Comparison of ENCODE assay signal across 30 cellular contexts in the genomic region with DNA sequence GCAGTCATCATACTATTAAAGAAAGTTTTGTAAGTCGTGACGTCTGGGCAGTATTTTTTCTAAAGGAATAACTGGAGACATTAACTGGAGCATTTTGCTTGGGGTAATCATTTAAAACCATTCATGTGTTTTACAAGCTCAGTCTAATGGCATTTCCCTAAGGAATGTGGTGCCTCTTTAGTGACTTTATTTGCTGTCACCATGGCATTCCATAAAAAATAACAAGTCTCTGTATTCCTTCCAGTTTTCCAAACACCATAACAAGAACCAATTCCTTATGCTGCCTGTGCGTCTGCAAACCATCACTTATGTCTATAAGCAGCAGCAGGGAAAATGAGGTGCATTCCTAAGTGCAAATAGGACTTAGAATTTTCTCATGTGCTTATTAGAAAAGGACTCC.
DNase-seq lines count a peak whose midpoint lies in the region; TF ChIP-seq lines count a peak whose summit lies in the region.
"Had no signal": no experiment of that assay in that cellular context is flagged by ENCODE, and none has a peak within 500 bp of the region (broad histone marks: within the 10 kb centered on the region; RNA-seq: fewer than 3 reads in every experiment).

No MANE protein-coding gene starts in this region.

- DNase-seq in BJ (ENCODE audit: low read depth) (peak; percentile 67), epithelial cell of proximal tubule (ENCODE audit: low read depth) (peak; percentile 52), mesothelial cell of epicardium (ENCODE audit: low spot score in 2 of 2, unreplicated experiment in 2 of 2) (no peak), GOT3 (lab: John Stamatoyannopoulos, UW) (no peak), NCI-H524 treated with DMSO at 0.1 percent for 48 hours (lab: John Stamatoyannopoulos, UW) (no peak), A673 (ENCODE audit: low spot score) (no peak), substantia nigra (lab: John Stamatoyannopoulos, UW) (no peak)
- DNase-seq: activated CD8-positive, alpha-beta T cell treated with anti-CD3 and anti-CD28 coated beads, Interleukin-2, amount 10 ng/mL, durations not matched to agents 7 days and 5 days; activated gamma-delta T cell treated with Interleukin-2 at 50 U/mL for 16 hours; activated naive CD8-positive, alpha-beta T cell treated with anti-CD3 and anti-CD28 coated beads, Interleukin-2, amount 50 U/mL, for 24 hours; activated T-cell treated with anti-CD3 and anti-CD28 coated beads for 4 hours; body of pancreas; COR-L47; hypothalamus; immature natural killer cell; left ventricle myocardium inferior; natural killer cell; NCI-H2029 treated with DMSO at 0.1 percent for 48 hours; NCI-H226; NCI-H748 treated with DMSO at 0.1 percent for 48 hours; ovary; SK-N-SH; stimulated activated CD4-positive, alpha-beta T cell treated with anti-CD3 and anti-CD28 coated beads, Interleukin-2, amount 100 ng/mL, for 24 hours; T-helper 17 cell; transverse colon had no signal

- CTCF ChIA-PET in BJ (lab: Yijun Ruan, JAX) (no interaction called here), HEK293 (lab: Yijun Ruan, JAX) (interaction anchor here (0.6 to 1.2 kb wide), 3 partner anchors 11 to 85 kb away, joined by 3 read pairs; no protein-coding TSS in a partner anchor), A673 (lab: Charles Lee) (no interaction called here)

- no peaks in the 10 kb centered on the region for H3K9me3 ChIP-seq in HEK293 (ENCODE audit: control insufficient read depth, insufficient read depth, low read depth, low read length)
- no peaks in the 10 kb centered on the region for H3K9me3 ChIP-seq in A673 (ENCODE audit: low read depth, low read length, poor library complexity, severe bottlenecking)
- H3K9me3 ChIP-seq: A549, BLaER1, body of pancreas, gastroesophageal sphincter, left ventricle myocardium inferior, ovary, right atrium auricular region, SK-N-SH, transverse colon had no signal

- H3K4me1 Mint-ChIP-seq in mesothelial cell of epicardium = peaks cover 67% of the 10 kb centered on the region
- H3K4me1 Mint-ChIP-seq: activated naive CD8-positive, alpha-beta T cell treated with anti-CD3 and anti-CD28 coated beads, Interleukin-2, amount 50 U/mL, for 24 hours had no signal

- H3K27me3 ChIP-seq in BJ (ENCODE audit: control insufficient read depth, insufficient read depth, low read length) (no peaks in the 10 kb centered on the region), A673 (replicated peaks; ENCODE audit: insufficient read depth, low read depth, low read length, poor library complexity) (peaks cover 6% of the 10 kb centered on the region)
- H3K27me3 ChIP-seq: BLaER1, body of pancreas, gastroesophageal sphincter, ovary, right atrium auricular region, transverse colon had no signal

- no peak overlapping the region for H3K4me3 Mint-ChIP-seq in mesothelial cell of epicardium
- H3K4me3 Mint-ChIP-seq: activated CD8-positive, alpha-beta T cell treated with anti-CD3 and anti-CD28 coated beads, Interleukin-2, amount 10 ng/mL, durations not matched to agents 7 days and 5 days; activated naive CD8-positive, alpha-beta T cell treated with anti-CD3 and anti-CD28 coated beads, Interleukin-2, amount 50 U/mL, for 24 hours; immature natural killer cell; natural killer cell; T-helper 17 cell had no signal

- no peaks in the 10 kb centered on the region for H3K36me3 Mint-ChIP-seq in mesothelial cell of epicardium
- H3K36me3 Mint-ChIP-seq: immature natural killer cell, natural killer cell had no signal

- no peak overlapping the region for H3K27ac ChIP-seq in HEK293 (ENCODE audit: extremely low read depth, low read depth, low read length)
- H3K27ac ChIP-seq in A673 (ENCODE audit: low read depth, low read length, poor library complexity, severe bottlenecking) = no peak overlapping the region
- H3K27ac ChIP-seq in substantia nigra (ENCODE audit: low read depth, low read length, poor library complexity, severe bottlenecking) = no peak overlapping the region
- H3K27ac ChIP-seq: A549, BLaER1, body of pancreas, gastroesophageal sphincter, left ventricle myocardium inferior, ovary, right atrium auricular region had no signal

- intact Hi-C loops in A673 (cut with micrococcal nuclease; ENCODE audit: unreplicated experiment) = loop anchor here (5.0 kb wide), 1 partner anchor 56 kb away; no protein-coding TSS in a partner anchor

- POLR2A ChIA-PET in BJ (lab: Charles Lee) = no interaction called here
- POLR2A ChIA-PET in HEK293 (lab: Yijun Ruan, JAX) = no interaction called here
- POLR2A ChIA-PET in A673 (lab: Charles Lee; ENCODE audit: low non-redundant PET) = no interaction called here

- H3K36me3 ChIP-seq in BJ (ENCODE audit: control insufficient read depth, insufficient read depth, low read length) (no peaks in the 10 kb centered on the region), HEK293 (ENCODE audit: control insufficient read depth in 2 of 2, insufficient read depth in 1 of 2, low read length in 2 of 2) (no peaks in the 10 kb centered on the region), A673 (ENCODE audit: insufficient read depth, low read length, poor library complexity, severe bottlenecking) (no peaks in the 10 kb centered on the region)
- H3K36me3 ChIP-seq: BLaER1, gastroesophageal sphincter, left ventricle myocardium inferior, ovary, right atrium auricular region, transverse colon had no signal

- H3K4me3 ChIP-seq in BJ (ENCODE audit: low read depth, low read length) (no peak overlapping the region), HEK293 (ENCODE audit: low read depth, low read length) (no peak overlapping the region), epithelial cell of proximal tubule (ENCODE audit: low read depth, low read length) (no peak overlapping the region), A673 (ENCODE audit: low read depth, low read length, poor library complexity, severe bottlenecking) (no peak overlapping the region)
- H3K4me3 ChIP-seq: A549, BLaER1, body of pancreas, gastroesophageal sphincter, left ventricle myocardium inferior, ovary, right atrium auricular region, transverse colon had no signal

- H3K4me1 ChIP-seq in HEK293 (ENCODE audit: control insufficient read depth, insufficient read depth, low read length) (peaks cover 30% of the 10 kb centered on the region), A673 (ENCODE audit: insufficient read depth, low read length, poor library complexity, severe bottlenecking) (no peaks in the 10 kb centered on the region)
- H3K4me1 ChIP-seq: A549, BLaER1, body of pancreas had no signal

- peak overlapping the region; percentile 60 for H3K27ac Mint-ChIP-seq in mesothelial cell of epicardium
- H3K27ac Mint-ChIP-seq: activated CD8-positive, alpha-beta T cell treated with anti-CD3 and anti-CD28 coated beads, Interleukin-2, amount 10 ng/mL, durations not matched to agents 7 days and 5 days; activated naive CD8-positive, alpha-beta T cell treated with anti-CD3 and anti-CD28 coated beads, Interleukin-2, amount 50 U/mL, for 24 hours; immature natural killer cell; natural killer cell; T-helper 17 cell had no signal

- no peak for TF ChIP-seq CTCF in BJ (IDR thresholded peaks at IDR 0.05; ENCODE audit: insufficient read depth, low read depth, low read length)
- no peak for TF ChIP-seq CTCF in HEK293 (tag by site-specific recombination; IDR thresholded peaks at IDR 0.05)
- no peak for TF ChIP-seq CTCF in epithelial cell of proximal tubule (conservative IDR thresholded peaks at IDR 0.05; ENCODE audit: low read depth, low read length)
- no peak for TF ChIP-seq CTCF in mesothelial cell of epicardium (IDR thresholded peaks at IDR 0.05; ENCODE audit: unreplicated experiment)
- TF ChIP-seq CTCF in A673 (conservative IDR thresholded peaks at IDR 0.05; ENCODE audit: low read depth, low read length) = no peak

- no TSS peak for BruUV-seq in A673 (replicated peaks; lab: Mats Ljungman, UMichigan)

- H3K9me3 Mint-ChIP-seq in mesothelial cell of epicardium = no peaks in the 10 kb centered on the region
- H3K9me3 Mint-ChIP-seq: activated naive CD8-positive, alpha-beta T cell treated with anti-CD3 and anti-CD28 coated beads, Interleukin-2, amount 50 U/mL, for 24 hours; natural killer cell had no signal

- no peaks in the 10 kb centered on the region for H3K27me3 Mint-ChIP-seq in mesothelial cell of epicardium (ENCODE audit: low read depth)
- H3K27me3 Mint-ChIP-seq: activated naive CD8-positive, alpha-beta T cell treated with anti-CD3 and anti-CD28 coated beads, Interleukin-2, amount 50 U/mL, for 24 hours had no signal

TF ChIP-seq in HEK293, 187 proteins besides CTCF, POLR2A, EP300 and RAD21 (continues in another document):
- no peak for TF ChIP-seq SCRT1 (tag by site-specific recombination; IDR thresholded peaks at IDR 0.05; ENCODE audit: borderline replicate concordance)
- TF ChIP-seq ZNF114 (tag by site-specific recombination; IDR thresholded peaks at IDR 0.05) = no peak
- no peak for TF ChIP-seq INSM2 (tag by site-specific recombination; IDR thresholded peaks at IDR 0.05)
- TF ChIP-seq, protein P1, sequence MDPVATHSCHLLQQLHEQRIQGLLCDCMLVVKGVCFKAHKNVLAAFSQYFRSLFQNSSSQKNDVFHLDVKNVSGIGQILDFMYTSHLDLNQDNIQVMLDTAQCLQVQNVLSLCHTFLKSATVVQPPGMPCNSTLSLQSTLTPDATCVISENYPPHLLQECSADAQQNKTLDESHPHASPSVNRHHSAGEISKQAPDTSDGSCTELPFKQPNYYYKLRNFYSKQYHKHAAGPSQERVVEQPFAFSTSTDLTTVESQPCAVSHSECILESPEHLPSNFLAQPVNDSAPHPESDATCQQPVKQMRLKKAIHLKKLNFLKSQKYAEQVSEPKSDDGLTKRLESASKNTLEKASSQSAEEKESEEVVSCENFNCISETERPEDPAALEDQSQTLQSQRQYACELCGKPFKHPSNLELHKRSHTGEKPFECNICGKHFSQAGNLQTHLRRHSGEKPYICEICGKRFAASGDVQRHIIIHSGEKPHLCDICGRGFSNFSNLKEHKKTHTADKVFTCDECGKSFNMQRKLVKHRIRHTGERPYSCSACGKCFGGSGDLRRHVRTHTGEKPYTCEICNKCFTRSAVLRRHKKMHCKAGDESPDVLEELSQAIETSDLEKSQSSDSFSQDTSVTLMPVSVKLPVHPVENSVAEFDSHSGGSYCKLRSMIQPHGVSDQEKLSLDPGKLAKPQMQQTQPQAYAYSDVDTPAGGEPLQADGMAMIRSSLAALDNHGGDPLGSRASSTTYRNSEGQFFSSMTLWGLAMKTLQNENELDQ (tag by site-specific recombination; IDR thresholded peaks at IDR 0.05; ENCODE audit: low read depth) = no peak
- TF ChIP-seq ZNF677 (tag by site-specific recombination; IDR thresholded peaks at IDR 0.05) = no peak

Comparison
In these comparisons a context has a peak if more than half of its experiments do, and no peak if none do; other contexts are left out.
1. DNase-seq: peak in BJ (single experiment) and epithelial cell of proximal tubule (single experiment); none in mesothelial cell of epicardium (0 of 2), GOT3 (single experiment), NCI-H524 treated with DMSO at 0.1 percent for 48 hours (single experiment), A673 (single experiment) and substantia nigra (0 of 49).